In the genomic region with DNA sequence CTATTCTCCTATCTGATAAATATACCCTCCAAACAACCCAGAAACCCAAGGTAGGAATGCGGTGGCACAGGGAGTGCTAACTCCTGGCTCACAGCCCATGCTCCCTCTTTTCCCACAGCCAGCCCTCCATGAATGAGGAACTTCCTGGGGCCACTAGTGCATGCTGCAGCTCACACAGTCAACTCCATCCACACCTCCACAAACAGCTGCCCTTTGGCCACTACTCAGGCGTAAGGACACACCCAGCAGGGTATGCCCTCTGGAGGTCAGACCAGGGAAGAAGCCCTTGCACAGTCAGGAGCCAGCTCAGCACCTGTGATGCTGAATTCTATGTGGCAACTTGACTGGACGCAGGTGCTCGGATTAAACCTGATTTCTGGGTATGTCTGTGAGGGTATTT, we compare ENCODE assay signal across 12 cellular contexts.
DNase-seq lines count a peak whose midpoint lies in the region; ATAC-seq and TF ChIP-seq lines count a peak whose summit lies in the region.
"Had no signal": no experiment of that assay in that cellular context is flagged by ENCODE, and none has a peak within 500 bp of the region (broad histone marks: within the 10 kb centered on the region; RNA-seq: fewer than 3 reads in every experiment).

No MANE protein-coding gene starts in this region.

- no peak overlapping the region for H3T11ph ChIP-seq in H9 (ENCODE audit: low read length)

- peaks cover 1% of the 10 kb centered on the region; the same call in 1 of the 2 replicates for H3K4me1 ChIP-seq in H9 (ENCODE audit: insufficient read depth, low read length)
- no peaks in the 10 kb centered on the region for H3K4me1 ChIP-seq in right lobe of liver
- H3K4me1 ChIP-seq: psoas muscle had no signal

- H3K9ac ChIP-seq in H9 (ENCODE audit: extremely low read depth, insufficient read length, low read length): no peak overlapping the region

- H4K20me1 ChIP-seq in H9 (ENCODE audit: control insufficient read depth, insufficient read depth, insufficient read length): no peaks in the 10 kb centered on the region

- no peak overlapping the region; a peak in 2 of 7 replicates for H3K27ac Mint-ChIP-seq in H9
- H3K27ac Mint-ChIP-seq: stimulated activated naive CD8-positive, alpha-beta T cell treated with anti-CD3 and anti-CD28 coated beads, Interleukin-15, Interleukin-2, amounts not matched to agents 100 ng/mL and 50 ng/mL, for 24 hours had no signal

- H3K9me3 Mint-ChIP-seq in H9: no peaks in the 10 kb centered on the region

- no peaks in the 10 kb centered on the region for H3K27me3 Mint-ChIP-seq in H9 (ENCODE audit: low read depth)
- H3K27me3 Mint-ChIP-seq: stimulated activated naive CD8-positive, alpha-beta T cell treated with anti-CD3 and anti-CD28 coated beads, Interleukin-15, Interleukin-2, amounts not matched to agents 100 ng/mL and 50 ng/mL, for 24 hours had no signal

- H3K56ac ChIP-seq in H9 (ENCODE audit: insufficient read length, low read depth, low read length): no peak overlapping the region

- no peak overlapping the region for H3K18ac ChIP-seq in H9 (ENCODE audit: insufficient read length, low read depth, low read length)

- H2BK15ac ChIP-seq in H9 (ENCODE audit: low read depth, low read length): no peak overlapping the region

- H3K14ac ChIP-seq in H9 (ENCODE audit: insufficient read depth, low read length): no peak overlapping the region

- ATAC-seq in SK-N-SH treated with all-trans-retinoic acid at 6 μM for 48 hours (peak; percentile 48), right lobe of liver (peak; percentile 99 to 100 (median 100))

- DNase-seq in DMS53 (lab: John Stamatoyannopoulos, UW): peak; percentile 92
- peak; percentile 84 for DNase-seq in H9
- DNase-seq in right lobe of liver: peak; percentile 70 to 74 (median 73)
- no peak for DNase-seq in central memory CD4-positive, alpha-beta T cell
- no peak for DNase-seq in nucleus accumbens (lab: John Stamatoyannopoulos, UW)
- DNase-seq in GM19240 (ENCODE audit: insufficient read length, low spot score): no peak
- no peak for DNase-seq in C1 segment of cervical spinal cord (lab: John Stamatoyannopoulos, UW)
- DNase-seq: heart left ventricle, NCI-H187 treated with DMSO at 0.1 percent for 48 hours, psoas muscle had no signal

- no peak overlapping the region for H2AFZ ChIP-seq in H9 (ENCODE audit: low read length)

- no peak overlapping the region for H2BK20ac ChIP-seq in H9 (ENCODE audit: low read depth, low read length, poor library complexity, severe bottlenecking)

- no peak for TF ChIP-seq POLR2A in right lobe of liver (IDR thresholded peaks at IDR 0.05)

- no peak overlapping the region for H4K8ac ChIP-seq in H9 (replicated peaks; ENCODE audit: insufficient read length, low read depth, low read length)

- peaks cover 18 to 20% of the 10 kb centered on the region in 2 experiments for H3K4me1 Mint-ChIP-seq in H9

- H3K23me2 ChIP-seq in H9 (ENCODE audit: insufficient read length, low read depth, low read length, poor library complexity, severe bottlenecking): no peaks in the 10 kb centered on the region

- no peaks in the 10 kb centered on the region for H3K36me3 Mint-ChIP-seq in H9 (ENCODE audit: insufficient read depth in 1 of 3, low read depth in 3 of 3)

- H4K5ac ChIP-seq in H9 (ENCODE audit: insufficient read length, low read depth, low read length): no peak overlapping the region

- H3K79me2 ChIP-seq in H9 (ENCODE audit: insufficient read depth, low read length): no peaks in the 10 kb centered on the region

- no peak overlapping the region for H3K4ac ChIP-seq in H9 (ENCODE audit: low read depth, low read length)

- H2BK5ac ChIP-seq in H9 (ENCODE audit: insufficient read length, low read length): no peak overlapping the region

- no peak overlapping the region for H3K23ac ChIP-seq in H9 (ENCODE audit: insufficient read length, low read depth, low read length)

- H2BK120ac ChIP-seq in H9 (ENCODE audit: low read depth, low read length, poor library complexity, severe bottlenecking): no peak overlapping the region

- no CpG with 5 or more reads among the region's 4 CpGs for WGBS in H9 (ENCODE audit: extremely low coverage, insufficient read length, low lambda C conversion rate)
- 55% methylated on average over 3 of the region's 4 CpGs for WGBS in right lobe of liver (ENCODE audit: insufficient coverage, low coverage, low lambda C conversion rate, missing lambda C conversion rate)

- no peaks in the 10 kb centered on the region for H3K79me1 ChIP-seq in H9 (ENCODE audit: insufficient read depth, low read depth, low read length, poor library complexity, severe bottlenecking)

- TF ChIP-seq CTCF in H9 (conservative IDR thresholded peaks at IDR 0.05) (peak; percentile 64), right lobe of liver (IDR thresholded peaks at IDR 0.05) (peak; percentile 39 to 60 (median 49))

- no peak overlapping the region for H2BK12ac ChIP-seq in H9 (ENCODE audit: insufficient read length, low read depth, low read length)

- H3K9me3 ChIP-seq in H9 (ENCODE audit: control insufficient read depth, low read depth, low read length) (no peaks in the 10 kb centered on the region), right lobe of liver (no peaks in the 10 kb centered on the region)
- H3K9me3 ChIP-seq: heart left ventricle, psoas muscle had no signal

- H4K91ac ChIP-seq in H9 (ENCODE audit: insufficient read length, low read depth, low read length): no peak overlapping the region

- H3K4me3 Mint-ChIP-seq in H9: no peak overlapping the region
- H3K4me3 Mint-ChIP-seq: stimulated activated naive CD8-positive, alpha-beta T cell treated with anti-CD3 and anti-CD28 coated beads, Interleukin-15, Interleukin-2, amounts not matched to agents 100 ng/mL and 50 ng/mL, for 24 hours had no signal

- intact Hi-C loops in right lobe of liver (cut with DNase I): no loop called here

- no peak overlapping the region for H3K4me3 ChIP-seq in right lobe of liver
- H3K4me3 ChIP-seq: heart left ventricle, psoas muscle had no signal

- no peaks in the 10 kb centered on the region for H3K36me3 ChIP-seq in right lobe of liver
- H3K36me3 ChIP-seq: heart left ventricle had no signal

- no peak overlapping the region for H2AK5ac ChIP-seq in H9 (ENCODE audit: insufficient read length, low read length)

- no peak overlapping the region for H3K4me2 ChIP-seq in H9 (ENCODE audit: insufficient read depth, insufficient read length, low read length)

- H3K27ac ChIP-seq in H9 (ENCODE audit: insufficient read length, low read depth, low read length) (no peak overlapping the region), right lobe of liver (no peak overlapping the region)
- H3K27ac ChIP-seq: heart left ventricle, psoas muscle had no signal

- H3K27me3 ChIP-seq in H9 (ENCODE audit: insufficient read depth, low read length): no peaks in the 10 kb centered on the region
- H3K27me3 ChIP-seq in right lobe of liver: no peaks in the 10 kb centered on the region
- H3K27me3 ChIP-seq: heart left ventricle had no signal

TF ChIP-seq in SK-N-SH treated with all-trans-retinoic acid at 6 μM for 48 hours, 23 proteins besides CTCF, POLR2A, EP300 and RAD21:
- TF ChIP-seq, protein P1, sequence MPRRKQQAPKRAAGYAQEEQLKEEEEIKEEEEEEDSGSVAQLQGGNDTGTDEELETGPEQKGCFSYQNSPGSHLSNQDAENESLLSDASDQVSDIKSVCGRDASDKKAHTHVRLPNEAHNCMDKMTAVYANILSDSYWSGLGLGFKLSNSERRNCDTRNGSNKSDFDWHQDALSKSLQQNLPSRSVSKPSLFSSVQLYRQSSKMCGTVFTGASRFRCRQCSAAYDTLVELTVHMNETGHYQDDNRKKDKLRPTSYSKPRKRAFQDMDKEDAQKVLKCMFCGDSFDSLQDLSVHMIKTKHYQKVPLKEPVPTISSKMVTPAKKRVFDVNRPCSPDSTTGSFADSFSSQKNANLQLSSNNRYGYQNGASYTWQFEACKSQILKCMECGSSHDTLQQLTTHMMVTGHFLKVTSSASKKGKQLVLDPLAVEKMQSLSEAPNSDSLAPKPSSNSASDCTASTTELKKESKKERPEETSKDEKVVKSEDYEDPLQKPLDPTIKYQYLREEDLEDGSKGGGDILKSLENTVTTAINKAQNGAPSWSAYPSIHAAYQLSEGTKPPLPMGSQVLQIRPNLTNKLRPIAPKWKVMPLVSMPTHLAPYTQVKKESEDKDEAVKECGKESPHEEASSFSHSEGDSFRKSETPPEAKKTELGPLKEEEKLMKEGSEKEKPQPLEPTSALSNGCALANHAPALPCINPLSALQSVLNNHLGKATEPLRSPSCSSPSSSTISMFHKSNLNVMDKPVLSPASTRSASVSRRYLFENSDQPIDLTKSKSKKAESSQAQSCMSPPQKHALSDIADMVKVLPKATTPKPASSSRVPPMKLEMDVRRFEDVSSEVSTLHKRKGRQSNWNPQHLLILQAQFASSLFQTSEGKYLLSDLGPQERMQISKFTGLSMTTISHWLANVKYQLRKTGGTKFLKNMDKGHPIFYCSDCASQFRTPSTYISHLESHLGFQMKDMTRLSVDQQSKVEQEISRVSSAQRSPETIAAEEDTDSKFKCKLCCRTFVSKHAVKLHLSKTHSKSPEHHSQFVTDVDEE (CRISPR knock-in tag; IDR thresholded peaks at IDR 0.05): no peak
- TF ChIP-seq PPARA (CRISPR knock-in tag; IDR thresholded peaks at IDR 0.05; ENCODE audit: borderline replicate concordance) (no peak), BACH2 (CRISPR knock-in tag; IDR thresholded peaks at IDR 0.05; ENCODE audit: borderline replicate concordance) (no peak), ZC3H10 (CRISPR knock-in tag; IDR thresholded peaks at IDR 0.05) (no peak), ZNF8 (CRISPR knock-in tag; IDR thresholded peaks at IDR 0.05) (no peak), ESRRG (CRISPR knock-in tag; IDR thresholded peaks at IDR 0.05) (no peak), GLIS3 (CRISPR knock-in tag; IDR thresholded peaks at IDR 0.05) (no peak), ARNTL (CRISPR knock-in tag; IDR thresholded peaks at IDR 0.05; ENCODE audit: borderline replicate concordance, low read depth) (no peak), ZNF565 (CRISPR knock-in tag; conservative IDR thresholded peaks at IDR 0.05; ENCODE audit: low read depth) (no peak)

Comparison
In these comparisons a context has a peak if more than half of its experiments do, and no peak if none do; other contexts are left out.
1. DNase-seq: peak in DMS53 (single experiment), H9 (single experiment) and right lobe of liver (3 of 3); none in central memory CD4-positive, alpha-beta T cell (single experiment), nucleus accumbens (0 of 56), GM19240 (single experiment) and C1 segment of cervical spinal cord (0 of 14).